9 cellular contexts compared by ENCODE assay signal in the genomic region with DNA sequence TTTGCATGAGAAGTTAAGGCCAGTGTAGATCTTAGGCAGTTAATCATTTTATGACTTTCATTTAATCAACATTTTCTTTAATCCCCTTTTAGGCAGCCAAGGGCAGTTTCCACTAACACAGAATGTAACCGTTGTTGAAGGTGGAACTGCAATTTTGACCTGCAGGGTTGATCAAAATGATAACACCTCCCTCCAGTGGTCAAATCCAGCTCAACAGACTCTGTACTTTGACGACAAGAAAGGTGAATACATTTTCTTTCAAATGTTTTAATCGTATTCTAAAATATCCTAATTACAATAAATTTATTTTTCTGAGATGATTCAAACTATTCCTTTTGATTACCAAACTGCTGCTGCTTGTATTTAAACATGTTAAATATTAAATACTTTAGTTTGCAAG.
A peak's percentile ranks its signal among the peaks of the same experiment; 100 is the strongest.
DNase-seq lines count a peak whose midpoint lies in the region; ATAC-seq and TF ChIP-seq lines count a peak whose summit lies in the region.
"Had no signal": no experiment of that assay in that cellular context is flagged by ENCODE, and none has a peak within 500 bp of the region (broad histone marks: within the 10 kb centered on the region; RNA-seq: fewer than 3 reads in every experiment).

No MANE protein-coding gene starts in this region.

- H3K27me3 Mint-ChIP-seq in glutamatergic neuron (ENCODE audit: unreplicated experiment), result peaks cover 9% of the 10 kb centered on the region

- peaks cover 10% of the 10 kb centered on the region for H3K9me3 Mint-ChIP-seq in glutamatergic neuron (ENCODE audit: unreplicated experiment)

- peaks cover 22% of the 10 kb centered on the region for H3K36me3 Mint-ChIP-seq in glutamatergic neuron (ENCODE audit: unreplicated experiment)

- ATAC-seq in GM21529 (IDR thresholded peaks at IDR 0.05; ENCODE audit: unreplicated experiment) (no peak), left lobe of liver (no peak), GM21723 (IDR thresholded peaks at IDR 0.05; ENCODE audit: unreplicated experiment) (no peak)

- peak overlapping the region; percentile 63 for H3K4me3 Mint-ChIP-seq in glutamatergic neuron (ENCODE audit: unreplicated experiment)

- H3K4me1 Mint-ChIP-seq in glutamatergic neuron (ENCODE audit: low read depth, unreplicated experiment), result peaks cover 27% of the 10 kb centered on the region

- peak overlapping the region; percentile 69 for H3K27ac Mint-ChIP-seq in glutamatergic neuron (ENCODE audit: unreplicated experiment)

- DNase-seq in HT1080 (ENCODE audit: low read depth) (peak; percentile 11), RPMI8226 (peak; percentile 22), glutamatergic neuron (no peak), left lobe of liver (ENCODE audit: low spot score) (no peak)
- no peak for DNase-seq in activated CD4-positive, alpha-beta T cell treated with anti-CD3 and anti-CD28 coated beads, Interleukin-2, amount 50 U/mL, for 48 hours
- DNase-seq: activated gamma-delta T cell treated with Interleukin-2 at 50 U/mL for 16 hours had no signal

- TF ChIP-seq CTCF in C4-2B (conservative IDR thresholded peaks at IDR 0.05) (peak; percentile 55), glutamatergic neuron (IDR thresholded peaks at IDR 0.05; ENCODE audit: partially characterized antibody, unreplicated experiment) (peak; percentile 73)

- H3K27ac ChIP-seq in C4-2B, result no peak overlapping the region

Comparison
In these comparisons a context has a peak if more than half of its experiments do, and no peak if none do; other contexts are left out.
1. DNase-seq: peak in HT1080 (single experiment) and RPMI8226 (single experiment); none in glutamatergic neuron (single experiment), activated CD4-positive, alpha-beta T cell treated with anti-CD3 and anti-CD28 coated beads, Interleukin-2, amount 50 U/mL, for 48 hours (0 of 2) and left lobe of liver (single experiment).